ENCODE assay signal across 1 cellular context in genomic region chr14:99565383-99565782, GRCh38.
TF ChIP-seq lines count a peak whose summit lies in the region.

No MANE protein-coding gene starts in this region.

TF ChIP-seq in WTC11, 78 proteins besides CTCF, POLR2A, EP300 and RAD21:
- TF ChIP-seq AFF4 (CRISPR knock-in tag; IDR thresholded peaks at IDR 0.05; ENCODE audit: borderline replicate concordance) (no peak), NR1H2 (CRISPR knock-in tag; IDR thresholded peaks at IDR 0.05) (no peak), ATF3 (CRISPR knock-in tag; conservative IDR thresholded peaks at IDR 0.05) (no peak), E2F4 (CRISPR knock-in tag; IDR thresholded peaks at IDR 0.05; ENCODE audit: borderline replicate concordance, low read depth) (no peak), ZNF425 (CRISPR knock-in tag; conservative IDR thresholded peaks at IDR 0.05) (no peak), E2F5 (CRISPR knock-in tag; IDR thresholded peaks at IDR 0.05) (no peak), GRHL2 (CRISPR knock-in tag; IDR thresholded peaks at IDR 0.05; ENCODE audit: insufficient replicate concordance, severe bottlenecking) (no peak), MAX (CRISPR knock-in tag; IDR thresholded peaks at IDR 0.05) (no peak)
